In genomic region chr17:44628234-44629188, GRCh38 we compare ENCODE assay signal across 9 cellular contexts. TPM values are rescaled to one million over a fixed set of nuclear protein-coding genes. Genes with fewer than 3 reads are reported as not detected.
A peak's percentile ranks its signal among the peaks of the same experiment; 100 is the strongest.
DNase-seq lines count a peak whose midpoint lies in the region; ATAC-seq and TF ChIP-seq lines count a peak whose summit lies in the region.
"Had no signal": no experiment of that assay in that cellular context is flagged by ENCODE, and none has a peak within 500 bp of the region (broad histone marks: within the 10 kb centered on the region; RNA-seq: fewer than 3 reads in every experiment).

No MANE protein-coding gene starts in this region.

- H3K36me3 Mint-ChIP-seq in progenitor cell of endocrine pancreas (ENCODE audit: insufficient read depth), result no peaks in the 10 kb centered on the region
- no peaks in the 10 kb centered on the region for H3K36me3 Mint-ChIP-seq in activated T-helper 17 cell treated with anti-CD3 and anti-CD28 coated beads, Interleukin-2, amount 50 U/mL, for 72 hours (ENCODE audit: low read depth)

- H3K27me3 Mint-ChIP-seq in progenitor cell of endocrine pancreas, result peaks cover 3% of the 10 kb centered on the region
- peaks cover 14% of the 10 kb centered on the region for H3K27me3 Mint-ChIP-seq in activated T-helper 17 cell treated with anti-CD3 and anti-CD28 coated beads, Interleukin-2, amount 50 U/mL, for 72 hours

- ATAC-seq in HG03135 (IDR thresholded peaks at IDR 0.05; ENCODE audit: unreplicated experiment), result no peak
- no peak for ATAC-seq in activated T-helper 17 cell treated with anti-CD3 and anti-CD28 coated beads, Interleukin-2, amount 50 U/mL, for 72 hours (replicated peaks)
- ATAC-seq: HCT116 had no signal

- peaks cover 12% of the 10 kb centered on the region for H3K4me1 Mint-ChIP-seq in progenitor cell of endocrine pancreas (ENCODE audit: low read depth)
- no peaks in the 10 kb centered on the region for H3K4me1 Mint-ChIP-seq in activated T-helper 17 cell treated with anti-CD3 and anti-CD28 coated beads, Interleukin-2, amount 50 U/mL, for 72 hours

- in situ Hi-C loops in GM18951 (cut with MboI; ENCODE audit: low sequenced_read_pairs, unreplicated experiment), result no loop called here

- no peaks in the 10 kb centered on the region for H3K36me3 ChIP-seq in Peyer's patch
- no peaks in the 10 kb centered on the region for H3K36me3 ChIP-seq in cardiac muscle cell

- H3K4me3 ChIP-seq in Peyer's patch (peak overlapping the region in 1 of 4 donors; percentile 24), cardiac muscle cell (no peak overlapping the region)

- TF ChIP-seq POLR2A in GM18951 (IDR thresholded peaks at IDR 0.05; ENCODE audit: extremely low read depth, insufficient read depth, insufficient read length) (peak; percentile 41), Peyer's patch (IDR thresholded peaks at IDR 0.05) (no peak)

- H3K27ac Mint-ChIP-seq in progenitor cell of endocrine pancreas, result peak overlapping the region; percentile 86
- H3K27ac Mint-ChIP-seq in activated T-helper 17 cell treated with anti-CD3 and anti-CD28 coated beads, Interleukin-2, amount 50 U/mL, for 72 hours, result no peak overlapping the region

- peak overlapping the region in 2 of 4 donors; percentile 12 to 58 for H3K27ac ChIP-seq in Peyer's patch
- H3K27ac ChIP-seq in cardiac muscle cell, result peak overlapping the region; percentile 77

- DNase-seq in Peyer's patch (peak in 2 of 3 donors; percentile 45 to 53), cardiac muscle cell (ENCODE audit: low read depth in 1 of 2, low spot score in 1 of 2) (peak; percentile 69 to 91), progenitor cell of endocrine pancreas (ENCODE audit: low spot score, unreplicated experiment) (no peak), NCI-H1048 (lab: John Stamatoyannopoulos, UW) (no peak)
- DNase-seq in activated CD4-positive, alpha-beta T cell treated with anti-CD3 and anti-CD28 coated beads, Interleukin-2, amount 50 U/mL, for 4 hours, result no peak

- no peaks in the 10 kb centered on the region for H3K9me3 Mint-ChIP-seq in progenitor cell of endocrine pancreas (ENCODE audit: low read depth)
- no peaks in the 10 kb centered on the region for H3K9me3 Mint-ChIP-seq in activated T-helper 17 cell treated with anti-CD3 and anti-CD28 coated beads, Interleukin-2, amount 50 U/mL, for 72 hours

- H3K27me3 ChIP-seq in Peyer's patch (no peaks in the 10 kb centered on the region), cardiac muscle cell (no peaks in the 10 kb centered on the region)

- H3K4me3 Mint-ChIP-seq in progenitor cell of endocrine pancreas (ENCODE audit: low read depth), result no peak overlapping the region
- no peak overlapping the region for H3K4me3 Mint-ChIP-seq in activated T-helper 17 cell treated with anti-CD3 and anti-CD28 coated beads, Interleukin-2, amount 50 U/mL, for 72 hours

- no peaks in the 10 kb centered on the region for H3K9me3 ChIP-seq in Peyer's patch
- no peaks in the 10 kb centered on the region for H3K9me3 ChIP-seq in cardiac muscle cell (ENCODE audit: low read depth)

- H3K4me1 ChIP-seq in Peyer's patch (no peaks in the 10 kb centered on the region), cardiac muscle cell (ENCODE audit: low read depth) (peaks cover 14% of the 10 kb centered on the region)

- TF ChIP-seq CTCF in Peyer's patch (IDR thresholded peaks at IDR 0.05) (no peak), cardiac muscle cell (IDR thresholded peaks at IDR 0.05; ENCODE audit: low read depth, low read length) (no peak), progenitor cell of endocrine pancreas (IDR thresholded peaks at IDR 0.05; ENCODE audit: unreplicated experiment) (no peak)

RNA-seq across cellular contexts. Expression of gene MEIOC, which starts 27.8 kb away (rescaled TPM):
- total RNA-seq in Peyer's patch (not detected), cardiac muscle cell (0.21 and 0.46 TPM in 2 replicates), progenitor cell of endocrine pancreas (0.69 and 0.86 TPM in 2 replicates)
- polyA plus RNA-seq in cardiac muscle cell, result 1.1 and 2.3 TPM in 2 replicates
- under 1 TPM in 1 of 2 donors, not detected in 1; 0.58 TPM for total RNA-seq in activated T-helper 17 cell treated with anti-CD3 and anti-CD28 coated beads, Interleukin-2, amount 50 U/mL, for 72 hours

Comparison
In these comparisons a context has a peak if more than half of its experiments do, and no peak if none do; other contexts are left out.
1. DNase-seq: peak in Peyer's patch (2 of 3) and cardiac muscle cell (2 of 2); none in progenitor cell of endocrine pancreas (single experiment), NCI-H1048 (single experiment) and activated CD4-positive, alpha-beta T cell treated with anti-CD3 and anti-CD28 coated beads, Interleukin-2, amount 50 U/mL, for 4 hours (0 of 2).